In the genomic region with DNA sequence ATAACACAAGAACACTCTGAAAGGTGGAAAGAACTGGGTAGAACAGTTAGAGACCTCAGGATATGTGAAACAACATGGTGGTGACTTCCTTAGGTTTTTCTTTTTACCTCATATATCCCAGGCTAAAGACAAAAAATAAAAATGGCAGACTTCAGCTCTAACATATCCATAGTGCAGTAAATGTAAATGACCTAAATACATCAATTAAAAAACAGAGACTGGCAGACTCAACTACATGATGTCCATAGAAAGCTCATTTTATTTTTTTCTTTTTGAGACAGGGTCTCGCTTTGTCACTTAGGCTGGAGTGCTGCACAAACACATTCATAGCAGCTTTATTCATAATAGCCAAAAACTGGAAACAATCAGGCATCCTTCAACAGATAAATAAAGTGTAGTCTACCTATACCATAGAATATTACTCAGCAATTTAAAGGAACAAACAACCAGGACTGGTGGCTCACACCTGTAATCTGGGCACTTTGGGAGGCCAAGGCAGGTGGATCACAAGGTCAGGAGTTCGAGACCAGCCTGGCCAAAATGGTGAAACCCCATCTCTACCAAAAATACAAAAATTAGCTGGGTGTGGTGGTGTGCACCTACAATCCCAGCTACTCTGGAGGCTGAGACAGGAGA, we compare ENCODE assay signal across 27 cellular contexts. TPM values are rescaled to one million over a fixed set of nuclear protein-coding genes. Genes with fewer than 3 reads are reported as not detected.
A peak's percentile ranks its signal among the peaks of the same experiment; 100 is the strongest.
DNase-seq lines count a peak whose midpoint lies in the region; ATAC-seq, FAIRE-seq and TF ChIP-seq lines count a peak whose summit lies in the region.
"Had no signal": no experiment of that assay in that cellular context is flagged by ENCODE, and none has a peak within 500 bp of the region (broad histone marks: within the 10 kb centered on the region; RNA-seq: fewer than 3 reads in every experiment).

No MANE protein-coding gene starts in this region.

- H3K27me3 ChIP-seq in PC-9 (ENCODE audit: insufficient read depth, low read depth) (no peaks in the 10 kb centered on the region), astrocyte (ENCODE audit: insufficient read depth, low read length) (no peaks in the 10 kb centered on the region), smooth muscle cell (ENCODE audit: low read depth) (no peaks in the 10 kb centered on the region), mesendoderm (ENCODE audit: insufficient read depth, low read length, poor library complexity) (no peaks in the 10 kb centered on the region)
- H3K27me3 ChIP-seq: dorsolateral prefrontal cortex, foreskin keratinocyte, suprapubic skin had no signal

- no peak overlapping the region for H3K56ac ChIP-seq in mesendoderm (ENCODE audit: low read length)

- H2AK5ac ChIP-seq in mesendoderm (ENCODE audit: low read length) = no peak overlapping the region

- H3K23ac ChIP-seq in mesendoderm (ENCODE audit: low read length) = no peak overlapping the region

- H4K5ac ChIP-seq in mesendoderm (ENCODE audit: low read length) = no peak overlapping the region

- H3K4me1 ChIP-seq in PC-9 (replicated peaks; ENCODE audit: insufficient read depth) (peaks cover 7% of the 10 kb centered on the region; the same call in 1 of the 2 replicates), astrocyte (ENCODE audit: insufficient read depth, low read length) (peaks cover 22% of the 10 kb centered on the region), smooth muscle cell (ENCODE audit: low read depth) (peaks cover 10% of the 10 kb centered on the region), mesendoderm (ENCODE audit: control insufficient read depth, low read depth, low read length) (no peaks in the 10 kb centered on the region)

- no peaks in the 10 kb centered on the region for H3K9me2 ChIP-seq in PC-9 (ENCODE audit: insufficient read depth)

- H3K4ac ChIP-seq in mesendoderm (ENCODE audit: low read depth, low read length) = no peak overlapping the region

- H3K79me2 ChIP-seq in PC-9 (ENCODE audit: low read depth) = peaks cover 64% of the 10 kb centered on the region
- H3K79me2 ChIP-seq in astrocyte (ENCODE audit: insufficient read depth, low read length) = peaks cover 86% of the 10 kb centered on the region
- H3K79me2 ChIP-seq in smooth muscle cell (ENCODE audit: low read depth) = peaks cover 86% of the 10 kb centered on the region
- peaks cover 9% of the 10 kb centered on the region for H3K79me2 ChIP-seq in mesendoderm (ENCODE audit: control insufficient read depth, insufficient read depth, low read length)

- no peak overlapping the region for H3K18ac ChIP-seq in mesendoderm (ENCODE audit: low read length)

- no peak overlapping the region for H2BK5ac ChIP-seq in mesendoderm (ENCODE audit: low read length)

- H3K9me3 ChIP-seq in PC-9 (ENCODE audit: insufficient read depth, low read depth) (no peaks in the 10 kb centered on the region), astrocyte (ENCODE audit: insufficient read depth, low read depth, low read length) (no peaks in the 10 kb centered on the region), smooth muscle cell (replicated peaks; ENCODE audit: low read depth) (no peaks in the 10 kb centered on the region)
- H3K9me3 ChIP-seq: suprapubic skin had no signal

- H3K4me1 Mint-ChIP-seq in activated CD8-positive, alpha-beta memory T cell treated with anti-CD3 and anti-CD28 coated beads, Interleukin-2, amount 10 ng/mL, durations not matched to agents 7 days and 5 days = peaks cover 57% of the 10 kb centered on the region
- H3K4me1 Mint-ChIP-seq in astrocyte (ENCODE audit: low read depth, unreplicated experiment) (peaks cover 31% of the 10 kb centered on the region), MCF 10A (ENCODE audit: insufficient read depth, unreplicated experiment) (peaks cover 33% of the 10 kb centered on the region)

- no peaks in the 10 kb centered on the region for H4K20me1 ChIP-seq in PC-9 (ENCODE audit: insufficient read depth)
- H4K20me1 ChIP-seq in astrocyte (ENCODE audit: insufficient read depth, low read length) = peaks cover 22% of the 10 kb centered on the region
- H4K20me1 ChIP-seq in smooth muscle cell (ENCODE audit: low read depth) = peaks cover 38% of the 10 kb centered on the region

- H3K4me2 ChIP-seq in PC-9 = no peak overlapping the region
- H3K4me2 ChIP-seq in astrocyte (ENCODE audit: low read length) = peak overlapping the region; percentile 71
- H3K4me2 ChIP-seq in smooth muscle cell = peak overlapping the region; percentile 64
- H3K4me2 ChIP-seq in mesendoderm (ENCODE audit: low read length) = no peak overlapping the region

- H3K9ac ChIP-seq in astrocyte (ENCODE audit: low read length) (peak overlapping the region; percentile 8), smooth muscle cell (ENCODE audit: low read depth) (no peak overlapping the region), mesendoderm (ENCODE audit: low read length) (no peak overlapping the region)

- no peak for FAIRE-seq in astrocyte (lab: Jason Lieb, UNC)
- FAIRE-seq: GM12878, kidney had no signal

- POLR2A ChIA-PET in PC-9 (lab: Charles Lee; ENCODE audit: unreplicated experiment) (no interaction called here), MCF 10A (lab: Yijun Ruan, JAX) (interaction anchor here (1.5 to 1.7 kb wide), 2 partner anchors 10 to 25 kb away, joined by 4 to 11 read pairs; no protein-coding TSS in a partner anchor)

- H3K27ac Mint-ChIP-seq in activated CD8-positive, alpha-beta memory T cell treated with anti-CD3 and anti-CD28 coated beads, Interleukin-2, amount 10 ng/mL, durations not matched to agents 7 days and 5 days = peak overlapping the region; percentile 47
- peak overlapping the region; percentile 36 for H3K27ac Mint-ChIP-seq in astrocyte (ENCODE audit: unreplicated experiment)
- no peak overlapping the region for H3K27ac Mint-ChIP-seq in MCF 10A (ENCODE audit: low read depth, unreplicated experiment)

- H3K4me3 ChIP-seq in PC-9 (no peak overlapping the region), astrocyte (ENCODE audit: insufficient read depth, low read depth, low read length) (no peak overlapping the region), smooth muscle cell (no peak overlapping the region), mesendoderm (ENCODE audit: low read length) (no peak overlapping the region)
- H3K4me3 ChIP-seq: dorsolateral prefrontal cortex, GM12878, lung, suprapubic skin had no signal

- H3K79me1 ChIP-seq in mesendoderm (ENCODE audit: low read length) = peaks cover 13% of the 10 kb centered on the region

- H2BK120ac ChIP-seq in mesendoderm (ENCODE audit: low read depth, low read length) = no peak overlapping the region

- H2AFZ ChIP-seq in PC-9 (no peak overlapping the region), astrocyte (ENCODE audit: low read depth, low read length) (no peak overlapping the region), smooth muscle cell (ENCODE audit: low read depth) (no peak overlapping the region)

- no peak for DNase-seq in activated CD8-positive, alpha-beta memory T cell treated with anti-CD3 and anti-CD28 coated beads, Interleukin-2, amount 10 ng/mL, durations not matched to agents 7 days and 5 days
- no peak for DNase-seq in activated CD8-positive, alpha-beta memory T cell treated with anti-CD3 and anti-CD28 coated beads for 24 hours
- DNase-seq in PC-9 (no peak), astrocyte (ENCODE audit: low read depth) (no peak), smooth muscle cell (lab: John Stamatoyannopoulos, UW; ENCODE audit: unreplicated experiment) (no peak), MCF 10A (ENCODE audit: unreplicated experiment) (no peak), mesendoderm (no peak)
- DNase-seq: activated CD4-positive, CD25-positive, alpha-beta regulatory T cell; activated CD8-positive, alpha-beta memory T cell treated with anti-CD3 and anti-CD28 coated beads, Interleukin-2, amount 50 U/mL, for 48 hours; DMS153; dorsolateral prefrontal cortex; GDM1; hypothalamus; kidney; NCI-H187 treated with DMSO at 0.1 percent for 48 hours; posterior cingulate gyrus; stimulated activated CD4-positive, alpha-beta T cell treated with anti-CD3 and anti-CD28 coated beads, Interleukin-4, amount 100 ng/mL, for 1 hour; T-helper 9 cell had no signal

- intact Hi-C loops in PC-9 (cut with micrococcal nuclease; ENCODE audit: unreplicated experiment) = no loop called here
- intact Hi-C loops in MCF 10A (cut with micrococcal nuclease) = no loop called here

- TF ChIP-seq CTCF in PC-9 (conservative IDR thresholded peaks at IDR 0.05) (no peak), astrocyte (IDR thresholded peaks at IDR 0.05; ENCODE audit: insufficient read depth, low read depth, low read length) (no peak), smooth muscle cell (IDR thresholded peaks at IDR 0.05; ENCODE audit: borderline replicate concordance, insufficient read depth, poor library complexity, severe bottlenecking) (no peak), MCF 10A (IDR thresholded peaks at IDR 0.05; ENCODE audit: unreplicated experiment) (no peak)

- H3F3A ChIP-seq in PC-9 (ENCODE audit: insufficient read depth, low read depth) (peaks cover 10% of the 10 kb centered on the region; the same call in 1 of the 2 replicates), smooth muscle cell (ENCODE audit: low read depth) (peaks cover 3% of the 10 kb centered on the region)

- peaks cover 17% of the 10 kb centered on the region; the same call in 1 of the 2 replicates for H3K36me3 ChIP-seq in PC-9 (ENCODE audit: low read depth)
- peaks cover 5% of the 10 kb centered on the region for H3K36me3 ChIP-seq in astrocyte (ENCODE audit: insufficient read depth, low read length)
- H3K36me3 ChIP-seq in smooth muscle cell (ENCODE audit: low read depth) = peaks cover 6% of the 10 kb centered on the region
- H3K36me3 ChIP-seq in mesendoderm (ENCODE audit: control insufficient read depth, insufficient read depth, low read length) = no peaks in the 10 kb centered on the region

- H3K27ac ChIP-seq in PC-9 (0 out of 2 replicates have a peak overlapping the region, but pooled peaks have one; percentile 2), astrocyte (ENCODE audit: low read depth, low read length) (peak overlapping the region; percentile 65), smooth muscle cell (ENCODE audit: low read depth) (peak overlapping the region; percentile 75), mesendoderm (ENCODE audit: low read depth, low read length) (no peak overlapping the region)
- H3K27ac ChIP-seq: C4-2B, dorsolateral prefrontal cortex, epithelial cell of prostate, foreskin keratinocyte, suprapubic skin had no signal

- H3K36me3 Mint-ChIP-seq in activated CD8-positive, alpha-beta memory T cell treated with anti-CD3 and anti-CD28 coated beads, Interleukin-2, amount 10 ng/mL, durations not matched to agents 7 days and 5 days = peaks cover 40% of the 10 kb centered on the region
- H3K36me3 Mint-ChIP-seq in astrocyte (ENCODE audit: low read depth, unreplicated experiment) (no peaks in the 10 kb centered on the region), MCF 10A (ENCODE audit: insufficient read depth, unreplicated experiment) (peaks cover 36% of the 10 kb centered on the region)

- no peaks in the 10 kb centered on the region for H3K27me3 Mint-ChIP-seq in activated CD8-positive, alpha-beta memory T cell treated with anti-CD3 and anti-CD28 coated beads, Interleukin-2, amount 10 ng/mL, durations not matched to agents 7 days and 5 days
- H3K27me3 Mint-ChIP-seq in astrocyte (ENCODE audit: low read depth, unreplicated experiment) = no peaks in the 10 kb centered on the region
- no peaks in the 10 kb centered on the region for H3K27me3 Mint-ChIP-seq in MCF 10A (ENCODE audit: insufficient read depth, unreplicated experiment)
- H3K27me3 Mint-ChIP-seq: IgD-negative memory B cell had no signal

- H4K8ac ChIP-seq in mesendoderm (ENCODE audit: low read depth, low read length) = no peak overlapping the region

- BruUV-seq in PC-9 (replicated peaks; lab: Mats Ljungman, UMichigan) = no TSS peak
- BruUV-seq in MCF 10A (replicated peaks; lab: Mats Ljungman, UMichigan) = no TSS peak

- no peak overlapping the region for H3K4me3 Mint-ChIP-seq in activated CD8-positive, alpha-beta memory T cell treated with anti-CD3 and anti-CD28 coated beads, Interleukin-2, amount 10 ng/mL, durations not matched to agents 7 days and 5 days
- H3K4me3 Mint-ChIP-seq in astrocyte (ENCODE audit: unreplicated experiment) (peak overlapping the region; percentile 36), MCF 10A (ENCODE audit: unreplicated experiment) (no peak overlapping the region)

- H2BK15ac ChIP-seq in mesendoderm (replicated peaks; ENCODE audit: low read depth) = no peak overlapping the region

- no peaks in the 10 kb centered on the region for H3K9me3 Mint-ChIP-seq in activated CD8-positive, alpha-beta memory T cell treated with anti-CD3 and anti-CD28 coated beads, Interleukin-2, amount 10 ng/mL, durations not matched to agents 7 days and 5 days (ENCODE audit: low read depth)
- H3K9me3 Mint-ChIP-seq in astrocyte (ENCODE audit: unreplicated experiment) = no peaks in the 10 kb centered on the region
- peaks cover 7% of the 10 kb centered on the region for H3K9me3 Mint-ChIP-seq in MCF 10A (ENCODE audit: unreplicated experiment)
- H3K9me3 Mint-ChIP-seq: IgD-negative memory B cell, nephron had no signal

- WGBS in smooth muscle cell (ENCODE audit: low lambda C conversion rate) = 96% methylated on average over 2 of the region's 2 CpGs
- WGBS in mesendoderm (ENCODE audit: extremely low coverage, insufficient coverage, low lambda C conversion rate) = no CpG with 5 or more reads among the region's 2 CpGs

- CTCF ChIA-PET in activated CD8-positive, alpha-beta memory T cell treated with anti-CD3 and anti-CD28 coated beads, Interleukin-2, amount 10 ng/mL, durations not matched to agents 7 days and 5 days (lab: Charles Lee) = interaction anchor here (1.0 to 2.5 kb wide), 6 partner anchors 13 to 76 kb away, joined by 3 to 9 read pairs (median 5); no protein-coding TSS in a partner anchor
- CTCF ChIA-PET in PC-9 (lab: Charles Lee) = no interaction called here
- CTCF ChIA-PET in MCF 10A (lab: Yijun Ruan, JAX) = interaction anchor here (0.5 to 1.7 kb wide), 5 partner anchors 14 to 1098 kb away, joined by 3 to 8 read pairs (median 4); a partner anchor contains a TSS

- no peak for ATAC-seq in activated CD8-positive, alpha-beta memory T cell treated with anti-CD3 and anti-CD28 coated beads, Interleukin-2, amount 10 ng/mL, durations not matched to agents 7 days and 5 days
- no peak for ATAC-seq in HG03025 (IDR thresholded peaks at IDR 0.05; ENCODE audit: low FRiP score, unreplicated experiment)
- ATAC-seq: foreskin keratinocyte, GM12878 had no signal

RNA-seq across cellular contexts. Expression of a gene that starts 4.8 kb away (rescaled TPM):
- 10 to 100 TPM; 20.9 to 25.7 TPM for total RNA-seq in activated CD8-positive, alpha-beta memory T cell treated with anti-CD3 and anti-CD28 coated beads, Interleukin-2, amount 10 ng/mL, durations not matched to agents 7 days and 5 days
- total RNA-seq in PC-9 (2021) (24.4 and 45.0 TPM in 2 replicates), astrocyte (88.8 and 91.1 TPM in 2 replicates), smooth muscle cell (128 and 169 TPM in 2 replicates), MCF 10A (2022) (35.1 and 53.2 TPM in 2 replicates)
- 64.9 and 66.1 TPM in 2 replicates for polyA plus RNA-seq in smooth muscle cell
- polyA plus RNA-seq in mesendoderm (2013, experiment 1 of 2) = 49.6 TPM
- polyA plus RNA-seq in mesendoderm (2013, experiment 2 of 2) = 50.1 TPM

RNA-seq across cellular contexts. Expression of a gene that starts 41.2 kb away (rescaled TPM):
- 100 to 1,000 TPM; 204 to 258 TPM for total RNA-seq in activated CD8-positive, alpha-beta memory T cell treated with anti-CD3 and anti-CD28 coated beads, Interleukin-2, amount 10 ng/mL, durations not matched to agents 7 days and 5 days
- total RNA-seq in PC-9 (2021) (157 and 228 TPM in 2 replicates), astrocyte (354 and 364 TPM in 2 replicates), smooth muscle cell (252 and 275 TPM in 2 replicates), MCF 10A (2022) (262 and 334 TPM in 2 replicates)
- 221 and 243 TPM in 2 replicates for polyA plus RNA-seq in smooth muscle cell
- polyA plus RNA-seq in mesendoderm (2013, experiment 1 of 2) = 244 TPM
- 252 TPM for polyA plus RNA-seq in mesendoderm (2013, experiment 2 of 2)

Comparison
In these comparisons a context has a peak if more than half of its experiments do, and no peak if none do; other contexts are left out.
1. H3K4me2 ChIP-seq: peak in astrocyte (single experiment) and smooth muscle cell (single experiment); none in PC-9 (single experiment) and mesendoderm (single experiment).